ENCODE assay signal across 28 cellular contexts in genomic region chr1:180198186-180198585, GRCh38. TPM values are rescaled to one million over a fixed set of nuclear protein-coding genes. Genes with fewer than 3 reads are reported as not detected.
A peak's percentile ranks its signal among the peaks of the same experiment; 100 is the strongest.
DNase-seq lines count a peak whose midpoint lies in the region; ATAC-seq, FAIRE-seq and TF ChIP-seq lines count a peak whose summit lies in the region.
"Had no signal": no experiment of that assay in that cellular context is flagged by ENCODE, and none has a peak within 500 bp of the region (broad histone marks: within the 10 kb centered on the region; RNA-seq: fewer than 3 reads in every experiment).

No MANE protein-coding gene starts in this region.

- H3K27me3 Mint-ChIP-seq in activated T-cell treated with anti-CD3 and anti-CD28 coated beads, Interleukin-2, amount 50 U/mL, for 24 hours = no peaks in the 10 kb centered on the region
- no peaks in the 10 kb centered on the region for H3K27me3 Mint-ChIP-seq in activated T-cell treated with anti-CD3 and anti-CD28 coated beads, Interleukin-2, amount 50 U/mL, for 4 hours (ENCODE audit: low read depth)
- H3K27me3 Mint-ChIP-seq in activated CD8-positive, alpha-beta T cell treated with anti-CD3 and anti-CD28 coated beads for 36 hours = no peaks in the 10 kb centered on the region
- H3K27me3 Mint-ChIP-seq: naive thymus-derived CD4-positive, alpha-beta T cell had no signal

- no peaks in the 10 kb centered on the region for H3K4me1 Mint-ChIP-seq in activated T-cell treated with anti-CD3 and anti-CD28 coated beads, Interleukin-2, amount 50 U/mL, for 24 hours (ENCODE audit: low read depth)
- H3K4me1 Mint-ChIP-seq in activated T-cell treated with anti-CD3 and anti-CD28 coated beads, Interleukin-2, amount 50 U/mL, for 4 hours (ENCODE audit: low read depth) = no peaks in the 10 kb centered on the region
- H3K4me1 Mint-ChIP-seq in activated CD8-positive, alpha-beta T cell treated with anti-CD3 and anti-CD28 coated beads for 36 hours (ENCODE audit: low read depth) = no peaks in the 10 kb centered on the region

- H3K4me3 ChIP-seq in bronchial epithelial cell (ENCODE audit: low read depth, low read length) = no peak overlapping the region
- H3K4me3 ChIP-seq: cardiac muscle cell, heart left ventricle, pancreas, skin epidermis had no signal

- TF ChIP-seq CTCF in bronchial epithelial cell (IDR thresholded peaks at IDR 0.05; ENCODE audit: insufficient read depth, low read length, severe bottlenecking) = no peak
- TF ChIP-seq CTCF in activated CD8-positive, alpha-beta T cell treated with anti-CD3 and anti-CD28 coated beads for 36 hours (IDR thresholded peaks at IDR 0.05) = no peak

- no peak overlapping the region for H3K4me3 Mint-ChIP-seq in activated T-cell treated with anti-CD3 and anti-CD28 coated beads, Interleukin-2, amount 50 U/mL, for 24 hours
- H3K4me3 Mint-ChIP-seq in activated T-cell treated with anti-CD3 and anti-CD28 coated beads, Interleukin-2, amount 50 U/mL, for 4 hours = no peak overlapping the region
- H3K4me3 Mint-ChIP-seq in activated CD8-positive, alpha-beta T cell treated with anti-CD3 and anti-CD28 coated beads for 36 hours = no peak overlapping the region
- H3K4me3 Mint-ChIP-seq: immature natural killer cell; naive thymus-derived CD4-positive, alpha-beta T cell had no signal

- no peaks in the 10 kb centered on the region for H3K27me3 ChIP-seq in bronchial epithelial cell (ENCODE audit: control insufficient read depth, insufficient read depth, low read length)
- H3K27me3 ChIP-seq: cardiac muscle cell, heart left ventricle, pancreas had no signal

- peak; percentile 19 for DNase-seq in NCI-H2196 (lab: John Stamatoyannopoulos, UW; ENCODE audit: unreplicated experiment)
- no peak for DNase-seq in NCI-H2196 treated with DMSO at 0.1 percent for 48 hours (lab: John Stamatoyannopoulos, UW; ENCODE audit: unreplicated experiment)
- DNase-seq in NCI-H774 (lab: John Stamatoyannopoulos, UW) = peak; percentile 52
- peak; percentile 56 for DNase-seq in bronchial epithelial cell (ENCODE audit: low read depth)
- peak; percentile 45 for DNase-seq in retina
- no peak for DNase-seq in activated T-cell treated with anti-CD3 and anti-CD28 coated beads, Interleukin-2, amount 50 U/mL, for 24 hours
- no peak for DNase-seq in activated T-cell treated with anti-CD3 and anti-CD28 coated beads, Interleukin-2, amount 50 U/mL, for 4 hours
- DNase-seq in activated CD8-positive, alpha-beta T cell treated with anti-CD3 and anti-CD28 coated beads for 36 hours = no peak
- DNase-seq: activated CD4-positive, CD25-positive, alpha-beta regulatory T cell treated with anti-CD3 and anti-CD28 coated beads, Interleukin-2, amount 50 U/mL, for 72 hours; activated naive CD4-positive, alpha-beta T cell treated with Interleukin-2 at 50 U/mL for 16 hours; activated T-cell treated with anti-CD3 and anti-CD28 coated beads, Interleukin-2, amount 50 U/mL, for 1 hour; amniotic stem cell; cortex of kidney; immature natural killer cell; KBM-7; naive thymus-derived CD4-positive, alpha-beta T cell; NCI-H2029; NCI-H446; pancreas; stimulated activated CD4-positive, alpha-beta T cell treated with anti-CD3 and anti-CD28 coated beads, Interleukin-1b, Interleukin-23, amount 100 ng/mL, for 48 hours; T1000 had no signal

- no peak overlapping the region for H3K27ac Mint-ChIP-seq in activated T-cell treated with anti-CD3 and anti-CD28 coated beads, Interleukin-2, amount 50 U/mL, for 24 hours
- no peak overlapping the region for H3K27ac Mint-ChIP-seq in activated CD8-positive, alpha-beta T cell treated with anti-CD3 and anti-CD28 coated beads for 36 hours
- H3K27ac Mint-ChIP-seq: immature natural killer cell; naive thymus-derived CD4-positive, alpha-beta T cell had no signal

- no peaks in the 10 kb centered on the region for H3K9me3 Mint-ChIP-seq in activated T-cell treated with anti-CD3 and anti-CD28 coated beads, Interleukin-2, amount 50 U/mL, for 24 hours
- H3K9me3 Mint-ChIP-seq in activated T-cell treated with anti-CD3 and anti-CD28 coated beads, Interleukin-2, amount 50 U/mL, for 4 hours = no peaks in the 10 kb centered on the region
- no peaks in the 10 kb centered on the region for H3K9me3 Mint-ChIP-seq in activated CD8-positive, alpha-beta T cell treated with anti-CD3 and anti-CD28 coated beads for 36 hours
- H3K9me3 Mint-ChIP-seq: immature natural killer cell; naive thymus-derived CD4-positive, alpha-beta T cell had no signal

- no peak for FAIRE-seq in bronchial epithelial cell (lab: Jason Lieb, UNC)
- FAIRE-seq: endometrium, H1, pancreas, urothelium cell line had no signal

- H3K36me3 ChIP-seq in bronchial epithelial cell (ENCODE audit: control insufficient read depth, insufficient read depth, low read length) = peaks cover 29% of the 10 kb centered on the region
- H3K36me3 ChIP-seq: cardiac muscle cell had no signal

- ATAC-seq in activated T-cell treated with anti-CD3 and anti-CD28 coated beads, Interleukin-2, amount 50 U/mL, for 4 hours = no peak
- no peak for ATAC-seq in activated CD8-positive, alpha-beta T cell treated with anti-CD3 and anti-CD28 coated beads for 36 hours
- ATAC-seq: left lobe of liver; naive thymus-derived CD4-positive, alpha-beta T cell had no signal

- CTCF ChIA-PET in activated CD8-positive, alpha-beta T cell treated with anti-CD3 and anti-CD28 coated beads for 36 hours (lab: Charles Lee) = interaction anchor here (1.4 to 1.8 kb wide), 2 partner anchors 17 to 19 kb away, joined by 5 to 6 read pairs; no protein-coding TSS in a partner anchor

- peaks cover 31% of the 10 kb centered on the region for H3K36me3 Mint-ChIP-seq in activated T-cell treated with anti-CD3 and anti-CD28 coated beads, Interleukin-2, amount 50 U/mL, for 24 hours (ENCODE audit: low read depth)
- H3K36me3 Mint-ChIP-seq in activated T-cell treated with anti-CD3 and anti-CD28 coated beads, Interleukin-2, amount 50 U/mL, for 4 hours (ENCODE audit: insufficient read depth) = peaks cover 7% of the 10 kb centered on the region
- no peaks in the 10 kb centered on the region for H3K36me3 Mint-ChIP-seq in activated CD8-positive, alpha-beta T cell treated with anti-CD3 and anti-CD28 coated beads for 36 hours (ENCODE audit: low read depth)

- intact Hi-C loops in activated CD8-positive, alpha-beta T cell treated with anti-CD3 and anti-CD28 coated beads for 36 hours (cut with micrococcal nuclease) = no loop called here

- POLR2A ChIA-PET in activated CD8-positive, alpha-beta T cell treated with anti-CD3 and anti-CD28 coated beads for 36 hours (lab: Charles Lee) = interaction anchor here (1.1 kb wide), 1 partner anchor 30 kb away, joined by 4 read pairs; no protein-coding TSS in a partner anchor

RNA-seq across cellular contexts. Expression of gene LHX4, which starts 31.9 kb away (rescaled TPM):
- total RNA-seq in bronchial epithelial cell = under 0.01 TPM in 2 replicates
- total RNA-seq in activated T-cell treated with anti-CD3 and anti-CD28 coated beads, Interleukin-2, amount 50 U/mL, for 4 hours = under 1 TPM in 1 of 3 donors, not detected in 2; 0.03 TPM
- total RNA-seq in activated CD8-positive, alpha-beta T cell treated with anti-CD3 and anti-CD28 coated beads for 36 hours = not detected
- total RNA-seq: cardiac muscle cell, heart left ventricle had no signal

RNA-seq across cellular contexts. Expression of gene QSOX1, which starts 43.5 kb away (rescaled TPM):
- total RNA-seq in bronchial epithelial cell = 134 and 196 TPM in 2 replicates
- total RNA-seq in activated T-cell treated with anti-CD3 and anti-CD28 coated beads, Interleukin-2, amount 50 U/mL, for 4 hours = 10 to 100 TPM; 34.3 to 38.5 (median 38.1) TPM
- 10 to 100 TPM; 32.2 to 33.9 TPM for total RNA-seq in activated CD8-positive, alpha-beta T cell treated with anti-CD3 and anti-CD28 coated beads for 36 hours

Comparison
In these comparisons a context has a peak if more than half of its experiments do, and no peak if none do; other contexts are left out.
1. DNase-seq: peak in NCI-H2196 (single experiment), NCI-H774 (single experiment), bronchial epithelial cell (single experiment) and retina (single experiment); none in NCI-H2196 treated with DMSO at 0.1 percent for 48 hours (single experiment), activated T-cell treated with anti-CD3 and anti-CD28 coated beads, Interleukin-2, amount 50 U/mL, for 24 hours (single experiment), activated T-cell treated with anti-CD3 and anti-CD28 coated beads, Interleukin-2, amount 50 U/mL, for 4 hours (single experiment) and activated CD8-positive, alpha-beta T cell treated with anti-CD3 and anti-CD28 coated beads for 36 hours (single experiment).